14 cellular contexts compared by ENCODE assay signal in the genomic region with DNA sequence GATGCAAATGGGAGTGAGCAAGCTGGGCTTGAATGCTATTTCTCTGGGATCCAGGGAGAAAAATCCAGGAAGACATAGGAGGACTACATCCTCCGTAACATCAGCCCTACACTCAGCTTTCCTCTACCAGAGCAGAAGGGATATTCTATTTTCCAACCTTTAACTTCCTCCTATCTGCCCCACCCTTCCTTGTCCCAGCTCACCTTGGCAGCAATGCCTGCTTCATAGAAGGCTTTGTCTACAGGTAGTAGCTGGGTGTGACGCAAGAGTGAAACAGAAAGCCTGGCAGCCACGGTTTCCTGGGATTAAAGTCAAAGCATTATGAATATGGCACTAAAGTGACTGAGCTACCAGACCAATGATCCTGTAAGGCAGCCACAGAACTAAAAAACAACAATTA. TPM values are rescaled to one million over a fixed set of nuclear protein-coding genes. Genes with fewer than 3 reads are reported as not detected.
DNase-seq lines count a peak whose midpoint lies in the region; TF ChIP-seq lines count a peak whose summit lies in the region.
"Had no signal": no experiment of that assay in that cellular context is flagged by ENCODE, and none has a peak within 500 bp of the region (broad histone marks: within the 10 kb centered on the region; RNA-seq: fewer than 3 reads in every experiment).

No MANE protein-coding gene starts in this region.

- no peaks in the 10 kb centered on the region for H3K9me2 ChIP-seq in hepatocyte (replicated peaks; ENCODE audit: insufficient read depth)

- H2AFZ ChIP-seq in hepatocyte, result no peak overlapping the region

- H3K27me3 Mint-ChIP-seq in activated T-cell treated with anti-CD3 and anti-CD28 coated beads, Interleukin-2, amount 50 U/mL, for 24 hours, result no peaks in the 10 kb centered on the region

- H3K9me3 Mint-ChIP-seq in activated T-cell treated with anti-CD3 and anti-CD28 coated beads, Interleukin-2, amount 50 U/mL, for 24 hours, result no peaks in the 10 kb centered on the region
- H3K9me3 Mint-ChIP-seq: neural crest cell had no signal

- peak; percentile 65 to 84 for TF ChIP-seq POLR2A in Peyer's patch (IDR thresholded peaks at IDR 0.05)

- no peak overlapping the region for H3K4me3 Mint-ChIP-seq in activated T-cell treated with anti-CD3 and anti-CD28 coated beads, Interleukin-2, amount 50 U/mL, for 24 hours
- H3K4me3 Mint-ChIP-seq: neural crest cell had no signal

- peak overlapping the region in 3 of 4 donors; percentile 85 to 98 (median 95) for H3K27ac ChIP-seq in Peyer's patch
- H3K27ac ChIP-seq in hepatocyte, result peak overlapping the region; percentile 80
- peak overlapping the region; percentile 1 for H3K27ac ChIP-seq in thymus (ENCODE audit: low read depth)
- H3K27ac ChIP-seq: SJCRH30 had no signal

- no peak for TF ChIP-seq CTCF in Peyer's patch (IDR thresholded peaks at IDR 0.05)
- TF ChIP-seq CTCF in hepatocyte (IDR thresholded peaks at IDR 0.05; ENCODE audit: poor library complexity), result no peak

- H3K36me3 ChIP-seq in Peyer's patch (peaks cover 0 to 19% (median 0%) of the 10 kb centered on the region in 3 donors), hepatocyte (replicated peaks; ENCODE audit: insufficient read depth, low read depth) (no peaks in the 10 kb centered on the region), thymus (ENCODE audit: control insufficient read depth, insufficient read depth) (peaks cover 35% of the 10 kb centered on the region)

- peaks cover 46% of the 10 kb centered on the region for H3K36me3 Mint-ChIP-seq in activated T-cell treated with anti-CD3 and anti-CD28 coated beads, Interleukin-2, amount 50 U/mL, for 24 hours (ENCODE audit: low read depth)

- peaks cover 0 to 11% (median 0%) of the 10 kb centered on the region in 4 donors for H3K4me1 ChIP-seq in Peyer's patch
- H3K4me1 ChIP-seq in hepatocyte (ENCODE audit: insufficient read depth), result peaks cover 4% of the 10 kb centered on the region
- H3K4me1 ChIP-seq in thymus (ENCODE audit: control insufficient read depth, insufficient read depth, low read length), result no peaks in the 10 kb centered on the region
- H3K4me1 ChIP-seq: SJCRH30 had no signal

- H3K4me2 ChIP-seq in hepatocyte, result no peak overlapping the region

- 85% methylated on average over 3 of the region's 3 CpGs for WGBS in hepatocyte (ENCODE audit: low lambda C conversion rate, missing lambda C conversion rate)
- 90% methylated on average over 3 of the region's 3 CpGs for WGBS in thymus

- H3K4me1 Mint-ChIP-seq in activated T-cell treated with anti-CD3 and anti-CD28 coated beads, Interleukin-2, amount 50 U/mL, for 24 hours (ENCODE audit: low read depth), result peaks cover 19% of the 10 kb centered on the region
- H3K4me1 Mint-ChIP-seq: neural crest cell had no signal

- no peaks in the 10 kb centered on the region for H3K27me3 ChIP-seq in Peyer's patch
- H3K27me3 ChIP-seq in hepatocyte, result no peaks in the 10 kb centered on the region
- H3K27me3 ChIP-seq in thymus (ENCODE audit: control insufficient read depth, insufficient read depth), result no peaks in the 10 kb centered on the region
- H3K27me3 ChIP-seq: SJCRH30 had no signal

- H3K79me2 ChIP-seq in hepatocyte, result no peaks in the 10 kb centered on the region

- peak overlapping the region; percentile 42 for H3K27ac Mint-ChIP-seq in activated T-cell treated with anti-CD3 and anti-CD28 coated beads, Interleukin-2, amount 50 U/mL, for 24 hours

- no peak for DNase-seq in activated T-cell treated with anti-CD3 and anti-CD28 coated beads, Interleukin-2, amount 50 U/mL, for 24 hours
- no peak for DNase-seq in activated T-cell treated with anti-CD3 and anti-CD28 coated beads, Interleukin-2, amount 50 U/mL, for 1 hour
- DNase-seq in Peyer's patch, result peak in 2 of 3 donors; percentile 80 to 91
- DNase-seq in hepatocyte (ENCODE audit: low spot score), result peak; percentile 74
- DNase-seq in DMS79 (lab: John Stamatoyannopoulos, UW), result no peak
- DNase-seq in GM19238 (ENCODE audit: insufficient read length, low spot score), result no peak
- no peak for DNase-seq in NCI-H1105 treated with DMSO at 0.1 percent for 48 hours (lab: John Stamatoyannopoulos, UW)
- DNase-seq: activated gamma-delta T cell treated with Interleukin-2 at 50 U/mL for 16 hours, foreskin fibroblast, NCI-H524 treated with DMSO at 0.1 percent for 48 hours, SJCRH30 had no signal

- H3K4me3 ChIP-seq in Peyer's patch (peak overlapping the region in 2 of 4 donors; percentile 41 to 45), hepatocyte (no peak overlapping the region), thymus (ENCODE audit: low read length) (no peak overlapping the region)
- H3K4me3 ChIP-seq: SJCRH30, skin epidermis had no signal

- no peaks in the 10 kb centered on the region for H3K9me3 ChIP-seq in Peyer's patch
- H3K9me3 ChIP-seq in hepatocyte (ENCODE audit: low read depth), result no peaks in the 10 kb centered on the region
- peaks cover 1% of the 10 kb centered on the region for H3K9me3 ChIP-seq in thymus (ENCODE audit: control insufficient read depth)
- H3K9me3 ChIP-seq: SJCRH30 had no signal

- no peaks in the 10 kb centered on the region for H4K20me1 ChIP-seq in hepatocyte (ENCODE audit: insufficient read depth, poor library complexity, severe bottlenecking)

RNA-seq across cellular contexts. Expression of gene KRTCAP3, which starts 3.9 kb away (rescaled TPM):
- total RNA-seq in Peyer's patch, result 100 to 1,000 TPM in 1 of 4 donors, 10 to 100 TPM in 2, 1 to 10 TPM in 1; 7.4 to 109 (median 73.9) TPM
- 11.4 and 19.3 TPM in 2 replicates for total RNA-seq in hepatocyte
- 21.0 and 23.3 TPM in 2 replicates for polyA plus RNA-seq in hepatocyte
- 13.9 TPM for polyA plus RNA-seq in thymus

RNA-seq across cellular contexts. Expression of gene NRBP1, which starts 17.6 kb away (rescaled TPM):
- 10 to 100 TPM; 51.3 to 75.9 (median 63.6) TPM for total RNA-seq in Peyer's patch
- 114 and 127 TPM in 2 replicates for total RNA-seq in hepatocyte
- polyA plus RNA-seq in hepatocyte, result 157 and 165 TPM in 2 replicates
- polyA plus RNA-seq in thymus, result 56.4 TPM

RNA-seq across cellular contexts. Expression of gene PPM1G, which starts 36.7 kb away (rescaled TPM):
- total RNA-seq in Peyer's patch (10 to 100 TPM; 36.1 to 77.6 (median 45.5) TPM), hepatocyte (60.6 and 64.9 TPM in 2 replicates)
- polyA plus RNA-seq in hepatocyte (65.7 and 71.0 TPM in 2 replicates), thymus (50.4 TPM)

RNA-seq across cellular contexts. Expression of gene IFT172, which starts 43.5 kb away (rescaled TPM):
- total RNA-seq in Peyer's patch (10 to 100 TPM; 38.8 to 86.5 (median 65.3) TPM), hepatocyte (12.2 and 13.0 TPM in 2 replicates)
- polyA plus RNA-seq in hepatocyte (13.3 and 14.4 TPM in 2 replicates), thymus (34.2 TPM)

RNA-seq across cellular contexts. Expression of gene FNDC4, which starts 48.9 kb away (rescaled TPM):
- total RNA-seq in Peyer's patch (1 to 10 TPM in 2 of 4 donors, not detected in 2; 2.0 to 3.2 TPM), hepatocyte (15.6 and 16.3 TPM in 2 replicates)
- polyA plus RNA-seq in hepatocyte (21.4 and 24.2 TPM in 2 replicates), thymus (4.3 TPM)

Comparison
In these comparisons a context has a peak if more than half of its experiments do, and no peak if none do; other contexts are left out.
1. DNase-seq: peak in Peyer's patch (2 of 3) and hepatocyte (single experiment); none in activated T-cell treated with anti-CD3 and anti-CD28 coated beads, Interleukin-2, amount 50 U/mL, for 24 hours (single experiment), activated T-cell treated with anti-CD3 and anti-CD28 coated beads, Interleukin-2, amount 50 U/mL, for 1 hour (single experiment), DMS79 (single experiment), GM19238 (single experiment) and NCI-H1105 treated with DMSO at 0.1 percent for 48 hours (single experiment).
2. H3K27ac ChIP-seq: peak in every context shown above with its lines; median percentile 95 in Peyer's patch; 80 in hepatocyte; 1 in thymus.